8 cellular contexts compared by ENCODE assay signal in the genomic region with DNA sequence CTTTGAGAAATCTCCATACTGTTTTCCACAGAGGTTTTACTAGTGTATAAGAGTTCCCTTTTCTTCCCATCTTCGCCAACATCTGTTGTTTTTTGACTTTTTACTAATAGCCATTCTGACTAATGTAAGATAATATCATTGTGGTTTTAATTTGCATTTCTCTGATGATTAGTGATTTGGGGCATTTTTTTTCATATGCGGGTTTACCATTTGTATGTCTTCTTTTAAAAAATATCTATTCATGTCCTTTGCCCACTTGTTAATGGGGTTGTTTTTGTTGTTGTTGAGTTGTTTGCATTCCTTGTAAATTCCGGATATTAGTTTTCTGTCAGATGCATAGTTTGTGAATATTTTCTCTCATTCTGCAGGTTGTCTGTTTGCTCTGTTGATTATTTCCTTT.
"Had no signal": no experiment of that assay in that cellular context is flagged by ENCODE, and none has a peak within 500 bp of the region (broad histone marks: within the 10 kb centered on the region; RNA-seq: fewer than 3 reads in every experiment).

No MANE protein-coding gene starts in this region.

- H2AFZ ChIP-seq: GM23248 had no signal

- H3K27ac ChIP-seq: GM23248, HL-60 had no signal

- DNase-seq: GM23248, H9, HCEC 1CT, KBM-7 had no signal

- FAIRE-seq: H1, H54, HepG2 had no signal

- H3K4me3 ChIP-seq: GM23248 had no signal

- ATAC-seq: HepG2 had no signal

- H3K9ac ChIP-seq: GM23248 had no signal
